In the genomic region with DNA sequence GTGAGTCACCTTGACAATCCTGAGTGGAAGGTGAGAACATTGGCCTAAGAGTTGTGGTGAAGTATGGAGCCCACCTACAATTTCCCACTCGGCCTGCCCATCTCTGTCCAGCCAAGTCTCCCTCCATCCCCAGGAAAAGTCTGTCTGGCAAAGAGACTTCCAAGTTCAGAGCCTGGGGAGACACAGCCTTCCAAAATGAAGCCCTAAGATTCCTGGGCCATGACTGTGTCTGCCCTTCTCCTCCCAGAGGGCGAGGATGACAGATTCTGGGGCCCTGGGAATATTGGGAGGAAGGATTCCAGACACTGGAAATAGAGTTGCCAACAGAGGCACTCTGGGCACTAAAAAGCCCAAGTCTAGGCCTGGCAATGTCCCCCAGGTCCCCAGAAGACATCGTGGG, we compare ENCODE assay signal across 10 cellular contexts.
DNase-seq lines count a peak whose midpoint lies in the region; ATAC-seq and TF ChIP-seq lines count a peak whose summit lies in the region.
"Had no signal": no experiment of that assay in that cellular context is flagged by ENCODE, and none has a peak within 500 bp of the region (broad histone marks: within the 10 kb centered on the region; RNA-seq: fewer than 3 reads in every experiment).

No MANE protein-coding gene starts in this region.

- H3K27ac Mint-ChIP-seq in naive thymus-derived CD4-positive, alpha-beta T cell = no peak overlapping the region

- ATAC-seq in naive thymus-derived CD4-positive, alpha-beta T cell = no peak

- no peak for TF ChIP-seq CTCF in fibroblast of the aortic adventitia (IDR thresholded peaks at IDR 0.05; ENCODE audit: insufficient read depth, low read length)
- TF ChIP-seq CTCF in GM20000 (IDR thresholded peaks at IDR 0.05; ENCODE audit: extremely low read depth, missing control alignments) = no peak

- no peaks in the 10 kb centered on the region for H3K9me3 ChIP-seq in skeletal muscle tissue (ENCODE audit: control insufficient read depth in 3 of 3, low read length in 3 of 3)
- H3K9me3 ChIP-seq in naive thymus-derived CD4-positive, alpha-beta T cell (ENCODE audit: control insufficient read depth in 2 of 3, low read length in 3 of 3) = no peaks in the 10 kb centered on the region

- peaks cover 0 to 16% (median 4%) of the 10 kb centered on the region in 11 donors for H3K9me3 Mint-ChIP-seq in naive thymus-derived CD4-positive, alpha-beta T cell

- POLR2A ChIA-PET in naive thymus-derived CD4-positive, alpha-beta T cell (lab: Charles Lee) = no interaction called here

- peaks cover 0 to 4% (median 3%) of the 10 kb centered on the region in 3 donors for H3K27me3 ChIP-seq in skeletal muscle tissue (ENCODE audit: control insufficient read depth in 3 of 3, insufficient read depth in 3 of 3, low read length in 3 of 3)
- no peaks in the 10 kb centered on the region for H3K27me3 ChIP-seq in naive thymus-derived CD4-positive, alpha-beta T cell (ENCODE audit: control insufficient read depth in 2 of 2, insufficient read depth in 2 of 2, low read length in 2 of 2)

- H3K4me1 Mint-ChIP-seq in naive thymus-derived CD4-positive, alpha-beta T cell = peaks cover 0 to 3% (median 0%) of the 10 kb centered on the region in 7 donors
- H3K4me1 Mint-ChIP-seq: brain had no signal

- no peak overlapping the region for H3K4me3 Mint-ChIP-seq in naive thymus-derived CD4-positive, alpha-beta T cell
- H3K4me3 Mint-ChIP-seq: brain had no signal

- intact Hi-C loops in naive thymus-derived CD4-positive, alpha-beta T cell (cut with micrococcal nuclease) = no loop called here

- H3K4me1 ChIP-seq in skeletal muscle tissue (ENCODE audit: control insufficient read depth in 3 of 3, insufficient read depth in 3 of 3, low read length in 3 of 3) = no peaks in the 10 kb centered on the region
- H3K4me1 ChIP-seq in naive thymus-derived CD4-positive, alpha-beta T cell (ENCODE audit: control insufficient read depth in 2 of 2, insufficient read depth in 2 of 2, low read length in 2 of 2) = no peaks in the 10 kb centered on the region
- H3K4me1 ChIP-seq: parathyroid adenoma had no signal

- H3K4me3 ChIP-seq in fibroblast of the aortic adventitia (ENCODE audit: low read depth, low read length) (no peak overlapping the region), skeletal muscle tissue (ENCODE audit: low read length in 3 of 3) (no peak overlapping the region)
- H3K4me3 ChIP-seq in naive thymus-derived CD4-positive, alpha-beta T cell (ENCODE audit: low read length) = no peak overlapping the region

- H3K9ac ChIP-seq in skeletal muscle tissue (ENCODE audit: low read depth in 1 of 3, low read length in 3 of 3) = no peak overlapping the region
- H3K9ac ChIP-seq: parathyroid adenoma had no signal

- DNase-seq in GM04503 (ENCODE audit: low read depth) = peak; percentile 86
- peak; percentile 93 for DNase-seq in T1000 (lab: John Stamatoyannopoulos, UW)
- DNase-seq in fibroblast of the aortic adventitia (ENCODE audit: low read depth) = peak; percentile 94
- DNase-seq in hypothalamus (lab: John Stamatoyannopoulos, UW) = no peak
- no peak for DNase-seq in NCI-H2227 (lab: John Stamatoyannopoulos, UW; ENCODE audit: unreplicated experiment)
- DNase-seq in naive thymus-derived CD4-positive, alpha-beta T cell = no peak
- no peak for DNase-seq in GM20000 (ENCODE audit: low spot score)

- peak overlapping the region; percentile 59 for H3K27ac ChIP-seq in skeletal muscle tissue (ENCODE audit: low read depth, low read length)
- H3K27ac ChIP-seq in naive thymus-derived CD4-positive, alpha-beta T cell (ENCODE audit: low read depth, low read length) = no peak overlapping the region
- H3K27ac ChIP-seq: parathyroid adenoma had no signal

- peaks cover 3 to 9% (median 7%) of the 10 kb centered on the region in 5 donors for H3K36me3 Mint-ChIP-seq in naive thymus-derived CD4-positive, alpha-beta T cell
- H3K36me3 Mint-ChIP-seq: brain had no signal

- CTCF ChIA-PET in naive thymus-derived CD4-positive, alpha-beta T cell (lab: Charles Lee) = interaction anchor here (0.7 kb wide), 1 partner anchor 218 kb away, joined by 3 read pairs; no protein-coding TSS in a partner anchor

- no peaks in the 10 kb centered on the region for H3K36me3 ChIP-seq in skeletal muscle tissue (ENCODE audit: control insufficient read depth in 3 of 3, insufficient read depth in 3 of 3, low read length in 3 of 3)
- no peaks in the 10 kb centered on the region for H3K36me3 ChIP-seq in naive thymus-derived CD4-positive, alpha-beta T cell (ENCODE audit: control insufficient read depth in 2 of 3, insufficient read depth in 3 of 3, low read length in 3 of 3)

- peaks cover 0 to 9% (median 0%) of the 10 kb centered on the region in 5 donors for H3K27me3 Mint-ChIP-seq in naive thymus-derived CD4-positive, alpha-beta T cell

Comparison
In these comparisons a context has a peak if more than half of its experiments do, and no peak if none do; other contexts are left out.
1. DNase-seq: peak in GM04503 (single experiment), T1000 (single experiment) and fibroblast of the aortic adventitia (single experiment); none in hypothalamus (0 of 51), NCI-H2227 (single experiment), naive thymus-derived CD4-positive, alpha-beta T cell (0 of 9) and GM20000 (single experiment).